7 cellular contexts compared by ENCODE assay signal in the genomic region with DNA sequence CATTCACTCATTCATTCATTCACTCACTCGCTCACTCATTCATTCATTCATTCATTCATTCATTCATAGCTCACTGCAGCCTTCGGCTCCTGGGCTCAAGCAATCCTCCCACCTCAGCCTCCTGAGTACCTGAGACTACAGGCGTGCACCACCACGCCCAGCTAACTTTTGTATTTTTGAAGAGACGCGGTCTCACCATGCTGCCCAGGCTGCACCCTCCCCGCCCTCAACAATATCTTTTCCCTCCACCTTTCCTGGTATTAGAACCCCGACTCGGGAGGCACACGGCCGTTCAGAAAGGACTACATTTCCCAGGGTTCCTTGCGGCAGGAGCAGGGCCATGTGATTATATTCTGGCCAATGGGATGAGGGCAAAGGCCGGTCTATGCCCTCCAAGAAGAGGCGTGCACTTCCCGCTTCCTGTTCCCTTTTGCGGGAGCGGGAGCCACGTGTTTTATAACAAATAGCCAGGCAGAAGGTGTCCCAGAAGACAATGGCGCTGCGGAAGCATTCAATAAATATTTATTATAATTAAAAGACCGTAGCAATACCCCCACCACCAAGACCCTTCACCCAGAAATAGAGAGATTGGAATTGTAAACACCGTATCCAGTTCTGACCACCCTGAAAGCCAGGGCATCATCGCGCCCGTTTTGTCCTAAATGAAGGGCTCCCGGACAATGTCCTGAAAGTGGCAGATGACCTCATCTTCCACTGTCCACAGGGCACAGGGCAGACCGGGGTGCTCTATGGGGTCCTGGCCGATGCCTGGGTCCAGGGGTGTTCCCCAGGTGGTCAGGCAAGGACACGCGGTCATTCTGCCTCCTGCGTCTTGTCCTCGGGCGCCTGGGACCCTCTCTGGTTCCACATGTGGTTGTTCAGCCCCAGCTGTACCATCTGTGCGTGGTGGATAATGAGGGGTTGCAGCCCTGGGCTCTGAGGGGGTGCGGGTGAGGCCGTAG. TPM values are rescaled to one million over a fixed set of nuclear protein-coding genes. Genes with fewer than 3 reads are reported as not detected.
DNase-seq lines count a peak whose midpoint lies in the region; ATAC-seq and TF ChIP-seq lines count a peak whose summit lies in the region.

No MANE protein-coding gene starts in this region.

- TF ChIP-seq CTCF in ascending aorta (IDR thresholded peaks at IDR 0.05) (no peak), right atrium auricular region (IDR thresholded peaks at IDR 0.05) (no peak)

- peaks cover 18% of the 10 kb centered on the region for H3K4me1 Mint-ChIP-seq in T-helper 2 cell treated with Interferon-gamma antibody and Interleukin-4, amounts not matched to agents 5 μg/mL and 100 μg/mL, for 36 hours (ENCODE audit: low read depth)

- H3K27ac Mint-ChIP-seq in T-helper 2 cell treated with Interferon-gamma antibody and Interleukin-4, amounts not matched to agents 5 μg/mL and 100 μg/mL, for 36 hours, result peak overlapping the region; percentile 52

- peak overlapping the region; percentile 49 to 56 for H3K27ac ChIP-seq in ascending aorta
- H3K27ac ChIP-seq in right atrium auricular region, result no peak overlapping the region
- H3K27ac ChIP-seq in aorta (ENCODE audit: low read depth in 1 of 2, low read length in 2 of 2), result peak overlapping the region in 1 of 2 donors; percentile 19

- DNase-seq in GM19238 (ENCODE audit: insufficient read length, low spot score) (peak; percentile 95), NCI-H2029 (lab: John Stamatoyannopoulos, UW) (peak; percentile 99), ascending aorta (ENCODE audit: low spot score in 2 of 2) (peak; percentile 76 to 94), right atrium auricular region (ENCODE audit: low spot score) (peak; percentile 95), putamen (ENCODE audit: low spot score) (peak; percentile 94), aorta (peak; percentile 93 to 94)
- DNase-seq in T-helper 2 cell treated with Interferon-gamma antibody and Interleukin-4, amounts not matched to agents 5 μg/mL and 100 μg/mL, for 36 hours (ENCODE audit: low spot score), result peak; percentile 73

- H3K4me1 ChIP-seq in ascending aorta (peaks cover 10 to 28% of the 10 kb centered on the region in 2 donors), right atrium auricular region (peaks cover 0 to 23% of the 10 kb centered on the region in 2 donors), aorta (ENCODE audit: control insufficient read depth in 1 of 2, insufficient read depth in 2 of 2, low read length in 2 of 2) (peaks cover 0 to 1% of the 10 kb centered on the region in 2 donors)

- H3K9me3 Mint-ChIP-seq in T-helper 2 cell treated with Interferon-gamma antibody and Interleukin-4, amounts not matched to agents 5 μg/mL and 100 μg/mL, for 36 hours, result no peaks in the 10 kb centered on the region

- peaks cover 32% of the 10 kb centered on the region for H3K36me3 Mint-ChIP-seq in T-helper 2 cell treated with Interferon-gamma antibody and Interleukin-4, amounts not matched to agents 5 μg/mL and 100 μg/mL, for 36 hours (ENCODE audit: low read depth)

- H3K9me3 ChIP-seq in ascending aorta (no peaks in the 10 kb centered on the region), right atrium auricular region (no peaks in the 10 kb centered on the region), aorta (ENCODE audit: control insufficient read depth, low read length) (no peaks in the 10 kb centered on the region)

- H3K4me3 ChIP-seq in ascending aorta, result peak overlapping the region in 1 of 2 donors; percentile 32
- peak overlapping the region in 1 of 2 donors; percentile 24 for H3K4me3 ChIP-seq in right atrium auricular region
- no peak overlapping the region for H3K4me3 ChIP-seq in aorta (ENCODE audit: low read length in 2 of 2)

- ATAC-seq in aorta (ENCODE audit: low FRiP score), result peak; percentile 92

- H3K27me3 ChIP-seq in ascending aorta, result no peaks in the 10 kb centered on the region
- no peaks in the 10 kb centered on the region for H3K27me3 ChIP-seq in right atrium auricular region
- no peaks in the 10 kb centered on the region for H3K27me3 ChIP-seq in aorta (ENCODE audit: control insufficient read depth in 1 of 2, insufficient read depth in 2 of 2, low read length in 1 of 2)

- intact Hi-C loops in ascending aorta (cut with DNase I) (loop anchor here (1.0 to 5.0 kb wide), 3 partner anchors 16 to 152 kb away; a partner anchor contains a TSS), aorta (cut with DNase I) (no loop called here)

- H3K36me3 ChIP-seq in ascending aorta (peaks cover 23 to 40% of the 10 kb centered on the region in 2 donors), right atrium auricular region (peaks cover 16% of the 10 kb centered on the region), aorta (ENCODE audit: control insufficient read depth in 1 of 2, insufficient read depth in 2 of 2, low read length in 1 of 2) (peaks cover 0 to 1% of the 10 kb centered on the region in 2 donors)

- WGBS in aorta, 2 donors, result 43 to 45% methylated on average over 36 of the region's 36 CpGs

- peak overlapping the region; percentile 59 for H3K4me3 Mint-ChIP-seq in T-helper 2 cell treated with Interferon-gamma antibody and Interleukin-4, amounts not matched to agents 5 μg/mL and 100 μg/mL, for 36 hours

- no peaks in the 10 kb centered on the region for H3K27me3 Mint-ChIP-seq in T-helper 2 cell treated with Interferon-gamma antibody and Interleukin-4, amounts not matched to agents 5 μg/mL and 100 μg/mL, for 36 hours (ENCODE audit: low read depth)

RNA-seq across cellular contexts. Expression of a gene that starts 15.8 kb away (rescaled TPM):
- total RNA-seq in ascending aorta (20.3 TPM), right atrium auricular region (1 to 10 TPM; 3.0 to 7.6 TPM), aorta (10 to 100 TPM; 14.0 to 18.5 TPM)
- polyA plus RNA-seq in aorta, result 1 to 10 TPM; 6.9 to 7.7 TPM

RNA-seq across cellular contexts. Expression of a gene that starts 24.2 kb away (rescaled TPM):
- total RNA-seq in ascending aorta, result 20.2 TPM
- 10 to 100 TPM; 30.5 to 51.3 TPM for total RNA-seq in right atrium auricular region
- 1 to 10 TPM; 6.9 to 9.0 TPM for total RNA-seq in aorta
- polyA plus RNA-seq in aorta, result 1 to 10 TPM; 2.6 to 3.1 TPM

RNA-seq across cellular contexts. Expression of a gene that starts 51.8 kb away (rescaled TPM):
- 84.3 TPM for total RNA-seq in ascending aorta
- total RNA-seq in right atrium auricular region, result 10 to 100 TPM; 23.3 to 27.2 TPM
- total RNA-seq in aorta, result 10 to 100 TPM; 56.4 to 68.4 TPM
- 10 to 100 TPM; 53.2 to 56.5 TPM for polyA plus RNA-seq in aorta

Comparison
In these comparisons a context has a peak if more than half of its experiments do, and no peak if none do; other contexts are left out.
1. H3K27ac ChIP-seq: peak in ascending aorta (2 of 2); none in right atrium auricular region (0 of 2).
2. Peak in every context shown above with its lines, with median percentiles within 50 percentile points of each other: DNase-seq.